Comparison of ENCODE assay signal across 8 cellular contexts in the genomic region with DNA sequence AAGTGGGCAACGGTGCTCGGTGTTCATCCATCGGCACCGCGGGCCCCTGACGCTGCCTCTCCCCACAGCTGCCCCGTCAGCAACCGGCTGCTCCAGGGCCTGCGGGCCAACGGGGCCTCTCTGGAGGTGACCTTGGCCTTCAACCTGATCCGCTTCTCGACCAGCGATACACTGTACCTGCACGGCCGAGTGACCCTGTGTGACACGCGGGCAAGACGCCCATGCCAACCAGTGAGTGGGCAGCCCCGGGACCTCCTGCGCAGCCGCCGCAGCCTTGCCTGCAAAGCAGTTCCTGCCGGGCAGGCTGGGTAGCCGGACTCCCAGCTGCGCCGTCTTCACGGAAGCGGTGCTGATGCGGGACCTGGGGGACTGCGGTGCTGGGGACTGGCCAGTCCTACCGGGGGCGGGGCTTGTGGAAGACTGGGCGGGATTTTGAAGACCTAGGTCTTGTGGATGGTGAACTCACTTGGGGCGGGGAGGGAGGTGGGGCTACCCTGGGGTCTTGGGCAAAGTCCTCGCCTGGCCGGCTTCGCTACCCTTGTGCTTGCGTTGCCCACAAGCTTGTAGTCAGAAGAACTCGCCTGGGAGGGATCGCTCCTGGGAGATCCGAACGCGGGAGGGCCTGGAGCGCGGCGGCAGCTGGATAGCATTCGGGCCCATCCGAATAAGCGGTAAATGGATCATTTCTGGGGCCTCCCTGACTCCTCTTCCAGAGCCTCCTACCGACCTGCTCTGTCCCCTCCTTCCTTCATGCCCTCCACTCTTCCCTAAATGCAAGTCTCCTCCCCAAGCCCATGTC. TPM values are rescaled to one million over a fixed set of nuclear protein-coding genes. Genes with fewer than 3 reads are reported as not detected.
DNase-seq lines count a peak whose midpoint lies in the region; ATAC-seq and TF ChIP-seq lines count a peak whose summit lies in the region.

No MANE protein-coding gene starts in this region.

- intact Hi-C loops in activated CD8-positive, alpha-beta T cell treated with anti-CD3 and anti-CD28 coated beads for 36 hours (cut with micrococcal nuclease): no loop called here

- DNase-seq in GM03348 (ENCODE audit: low spot score): peak; percentile 46
- DNase-seq in activated CD8-positive, alpha-beta T cell treated with anti-CD3 and anti-CD28 coated beads for 36 hours: peak; percentile 68
- DNase-seq in effector CD8-positive, alpha-beta T cell (lab: John Stamatoyannopoulos, UW): peak; percentile 12
- DNase-seq in lung microvascular endothelial cell (ENCODE audit: low read depth in 2 of 2): peak; percentile 37 to 49
- peak; percentile 27 to 48 for DNase-seq in stimulated activated CD4-positive, alpha-beta T cell treated with anti-CD3 and anti-CD28 coated beads, Interleukin-4, amount 100 ng/mL, for 4 hours
- no peak for DNase-seq in NK-92 (lab: John Stamatoyannopoulos, UW; ENCODE audit: unreplicated experiment)

- H3K36me3 Mint-ChIP-seq in activated CD8-positive, alpha-beta T cell treated with anti-CD3 and anti-CD28 coated beads for 36 hours (ENCODE audit: low read depth): no peaks in the 10 kb centered on the region

- POLR2A ChIA-PET in activated CD8-positive, alpha-beta T cell treated with anti-CD3 and anti-CD28 coated beads for 36 hours (lab: Charles Lee): interaction anchor here (1.7 kb wide), 1 partner anchor 9 kb away, joined by 5 read pairs; the partner anchor contains the start of gene CEP85

- no peak for TF ChIP-seq CTCF in activated CD8-positive, alpha-beta T cell treated with anti-CD3 and anti-CD28 coated beads for 36 hours (IDR thresholded peaks at IDR 0.05)

- H3K9me3 Mint-ChIP-seq in activated CD8-positive, alpha-beta T cell treated with anti-CD3 and anti-CD28 coated beads for 36 hours: no peaks in the 10 kb centered on the region

- H3K4me3 Mint-ChIP-seq in activated CD8-positive, alpha-beta T cell treated with anti-CD3 and anti-CD28 coated beads for 36 hours: peak overlapping the region; percentile 59

- H3K27me3 Mint-ChIP-seq in activated CD8-positive, alpha-beta T cell treated with anti-CD3 and anti-CD28 coated beads for 36 hours: peaks cover 21% of the 10 kb centered on the region

- H3K4me1 Mint-ChIP-seq in activated CD8-positive, alpha-beta T cell treated with anti-CD3 and anti-CD28 coated beads for 36 hours (ENCODE audit: low read depth): peaks cover 5% of the 10 kb centered on the region

- no peak overlapping the region for H3K27ac Mint-ChIP-seq in activated CD8-positive, alpha-beta T cell treated with anti-CD3 and anti-CD28 coated beads for 36 hours

- ATAC-seq in activated CD8-positive, alpha-beta T cell treated with anti-CD3 and anti-CD28 coated beads for 36 hours: peak; percentile 89
- ATAC-seq in HG03095 (IDR thresholded peaks at IDR 0.05; ENCODE audit: unreplicated experiment) (no peak), HG03520 (IDR thresholded peaks at IDR 0.05; ENCODE audit: unreplicated experiment) (no peak)

- CTCF ChIA-PET in activated CD8-positive, alpha-beta T cell treated with anti-CD3 and anti-CD28 coated beads for 36 hours (lab: Charles Lee): interaction anchor here (1.6 to 2.7 kb wide), 2 partner anchors 9 to 55 kb away, joined by 7 to 10 read pairs; partner anchors contain the start of genes CEP85 and ZNF593

RNA-seq across cellular contexts. Expression of gene CEP85, which starts 8.8 kb away (rescaled TPM):
- total RNA-seq in activated CD8-positive, alpha-beta T cell treated with anti-CD3 and anti-CD28 coated beads for 36 hours: 10 to 100 TPM; 32.8 to 33.7 TPM
- 4.2 and 4.8 TPM in 2 replicates for total RNA-seq in lung microvascular endothelial cell

RNA-seq across cellular contexts. Expression of gene CATSPER4, which starts 34.8 kb away (rescaled TPM):
- not detected for total RNA-seq in activated CD8-positive, alpha-beta T cell treated with anti-CD3 and anti-CD28 coated beads for 36 hours
- not detected in 2 replicates for total RNA-seq in lung microvascular endothelial cell

RNA-seq across cellular contexts. Expression of gene CNKSR1, which starts 47.9 kb away (rescaled TPM):
- total RNA-seq in activated CD8-positive, alpha-beta T cell treated with anti-CD3 and anti-CD28 coated beads for 36 hours: 1 to 10 TPM; 1.2 to 1.4 TPM
- total RNA-seq in lung microvascular endothelial cell: not detected in 2 replicates

RNA-seq across cellular contexts. Expression of gene ZNF593OS, which starts 53.6 kb away (rescaled TPM):
- not detected for total RNA-seq in activated CD8-positive, alpha-beta T cell treated with anti-CD3 and anti-CD28 coated beads for 36 hours
- total RNA-seq in lung microvascular endothelial cell: not detected in 2 replicates

RNA-seq across cellular contexts. Expression of gene SH3BGRL3, which starts 54.7 kb away (rescaled TPM):
- 100 to 1,000 TPM; 309 to 316 TPM for total RNA-seq in activated CD8-positive, alpha-beta T cell treated with anti-CD3 and anti-CD28 coated beads for 36 hours
- total RNA-seq in lung microvascular endothelial cell: 16.5 and 17.4 TPM in 2 replicates
